Comparison of ENCODE assay signal across 3 cellular contexts in genomic region chr13:34779171-34779570, GRCh38.
TF ChIP-seq lines count a peak whose summit lies in the region.

No MANE protein-coding gene starts in this region.

TF ChIP-seq in SK-N-SH, 30 proteins besides CTCF, POLR2A, EP300 and RAD21:
- no peak for TF ChIP-seq GATA2 (CRISPR knock-in tag; IDR thresholded peaks at IDR 0.05)
- TF ChIP-seq RXRA (IDR thresholded peaks at IDR 0.05; ENCODE audit: borderline replicate concordance, low read depth) = no peak
- TF ChIP-seq CHD2 (IDR thresholded peaks at IDR 0.05; ENCODE audit: low read length, partially characterized antibody) = no peak
- no peak for TF ChIP-seq MXI1 (IDR thresholded peaks at IDR 0.05; ENCODE audit: low read depth, low read length)
- no peak for TF ChIP-seq NRF1 (IDR thresholded peaks at IDR 0.05; ENCODE audit: low read depth, low read length)
- TF ChIP-seq YY1 (IDR thresholded peaks at IDR 0.05; ENCODE audit: low read depth) = no peak
- no peak for TF ChIP-seq SIN3A (IDR thresholded peaks at IDR 0.05; ENCODE audit: borderline replicate concordance, low read depth, low read length)

TF ChIP-seq in SK-N-SH treated with all-trans-retinoic acid at 6 μM for 48 hours, 23 proteins besides CTCF, POLR2A, EP300 and RAD21:
- TF ChIP-seq PPARA (CRISPR knock-in tag; IDR thresholded peaks at IDR 0.05; ENCODE audit: borderline replicate concordance) = no peak
- TF ChIP-seq, protein P1, sequence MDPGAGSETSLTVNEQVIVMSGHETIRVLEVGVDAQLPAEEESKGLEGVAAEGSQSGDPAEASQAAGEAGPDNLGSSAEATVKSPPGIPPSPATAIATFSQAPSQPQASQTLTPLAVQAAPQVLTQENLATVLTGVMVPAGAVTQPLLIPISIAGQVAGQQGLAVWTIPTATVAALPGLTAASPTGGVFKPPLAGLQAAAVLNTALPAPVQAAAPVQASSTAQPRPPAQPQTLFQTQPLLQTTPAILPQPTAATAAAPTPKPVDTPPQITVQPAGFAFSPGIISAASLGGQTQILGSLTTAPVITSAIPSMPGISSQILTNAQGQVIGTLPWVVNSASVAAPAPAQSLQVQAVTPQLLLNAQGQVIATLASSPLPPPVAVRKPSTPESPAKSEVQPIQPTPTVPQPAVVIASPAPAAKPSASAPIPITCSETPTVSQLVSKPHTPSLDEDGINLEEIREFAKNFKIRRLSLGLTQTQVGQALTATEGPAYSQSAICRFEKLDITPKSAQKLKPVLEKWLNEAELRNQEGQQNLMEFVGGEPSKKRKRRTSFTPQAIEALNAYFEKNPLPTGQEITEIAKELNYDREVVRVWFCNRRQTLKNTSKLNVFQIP (CRISPR knock-in tag; IDR thresholded peaks at IDR 0.05; ENCODE audit: borderline replicate concordance, low read depth) = no peak
- TF ChIP-seq, protein P2, sequence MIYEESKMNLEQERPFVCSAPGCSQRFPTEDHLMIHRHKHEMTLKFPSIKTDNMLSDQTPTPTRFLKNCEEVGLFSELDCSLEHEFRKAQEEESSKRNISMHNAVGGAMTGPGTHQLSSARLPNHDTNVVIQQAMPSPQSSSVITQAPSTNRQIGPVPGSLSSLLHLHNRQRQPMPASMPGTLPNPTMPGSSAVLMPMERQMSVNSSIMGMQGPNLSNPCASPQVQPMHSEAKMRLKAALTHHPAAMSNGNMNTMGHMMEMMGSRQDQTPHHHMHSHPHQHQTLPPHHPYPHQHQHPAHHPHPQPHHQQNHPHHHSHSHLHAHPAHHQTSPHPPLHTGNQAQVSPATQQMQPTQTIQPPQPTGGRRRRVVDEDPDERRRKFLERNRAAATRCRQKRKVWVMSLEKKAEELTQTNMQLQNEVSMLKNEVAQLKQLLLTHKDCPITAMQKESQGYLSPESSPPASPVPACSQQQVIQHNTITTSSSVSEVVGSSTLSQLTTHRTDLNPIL (CRISPR knock-in tag; IDR thresholded peaks at IDR 0.05; ENCODE audit: low read depth) = no peak
- TF ChIP-seq ZNF8 (CRISPR knock-in tag; IDR thresholded peaks at IDR 0.05) = no peak
- TF ChIP-seq ESRRG (CRISPR knock-in tag; IDR thresholded peaks at IDR 0.05) = no peak
- TF ChIP-seq CSDC2 (CRISPR knock-in tag; IDR thresholded peaks at IDR 0.05) = no peak
- no peak for TF ChIP-seq ARNTL (CRISPR knock-in tag; IDR thresholded peaks at IDR 0.05; ENCODE audit: borderline replicate concordance, low read depth)
- no peak for TF ChIP-seq ZNF70 (CRISPR knock-in tag; IDR thresholded peaks at IDR 0.05)
- TF ChIP-seq RARB (CRISPR knock-in tag; IDR thresholded peaks at IDR 0.05) = no peak
- TF ChIP-seq PATZ1 (CRISPR knock-in tag; IDR thresholded peaks at IDR 0.05; ENCODE audit: borderline replicate concordance) = no peak
- TF ChIP-seq ZNF565 (CRISPR knock-in tag; conservative IDR thresholded peaks at IDR 0.05; ENCODE audit: low read depth) = no peak
- no peak for TF ChIP-seq TSHZ2 (CRISPR knock-in tag; IDR thresholded peaks at IDR 0.05)
- no peak for TF ChIP-seq GLIS3 (CRISPR knock-in tag; IDR thresholded peaks at IDR 0.05)

TF ChIP-seq in H1, 55 proteins besides CTCF, POLR2A, EP300 and RAD21:
- TF ChIP-seq TBP (IDR thresholded peaks at IDR 0.05; ENCODE audit: low read depth, low read length) = no peak
- TF ChIP-seq KDM1A (IDR thresholded peaks at IDR 0.05; ENCODE audit: borderline replicate concordance, low read length) = no peak
- TF ChIP-seq, protein P3, sequence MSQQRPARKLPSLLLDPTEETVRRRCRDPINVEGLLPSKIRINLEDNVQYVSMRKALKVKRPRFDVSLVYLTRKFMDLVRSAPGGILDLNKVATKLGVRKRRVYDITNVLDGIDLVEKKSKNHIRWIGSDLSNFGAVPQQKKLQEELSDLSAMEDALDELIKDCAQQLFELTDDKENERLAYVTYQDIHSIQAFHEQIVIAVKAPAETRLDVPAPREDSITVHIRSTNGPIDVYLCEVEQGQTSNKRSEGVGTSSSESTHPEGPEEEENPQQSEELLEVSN (IDR thresholded peaks at IDR 0.05) = no peak
- TF ChIP-seq SIN3A (conservative IDR thresholded peaks at IDR 0.05 in 1 of 2, IDR thresholded peaks at IDR 0.05 in 1 of 2; ENCODE audit: low read depth in 1 of 2, low read length in 2 of 2) = no peak
- TF ChIP-seq RNF2 (IDR thresholded peaks at IDR 0.05; ENCODE audit: borderline replicate concordance, low read depth, low read length, missing control alignments, poor library complexity, severe bottlenecking) = no peak
- TF ChIP-seq HDAC2 (IDR thresholded peaks at IDR 0.05; ENCODE audit: borderline replicate concordance in 1 of 2, low read depth in 2 of 2, low read length in 2 of 2) = no peak
- TF ChIP-seq BCL11A (IDR thresholded peaks at IDR 0.05; ENCODE audit: low read depth in 2 of 2, low read length in 2 of 2) = no peak
- no peak for TF ChIP-seq RBBP5 (IDR thresholded peaks at IDR 0.05; ENCODE audit: borderline replicate concordance, low read depth, low read length)
- no peak for TF ChIP-seq CHD1 (IDR thresholded peaks at IDR 0.05; ENCODE audit: low read depth, low read length)
- TF ChIP-seq JUND (IDR thresholded peaks at IDR 0.05; ENCODE audit: low read length) = no peak
- no peak for TF ChIP-seq SP2 (IDR thresholded peaks at IDR 0.05; ENCODE audit: low read length)
- no peak for TF ChIP-seq GTF2F1 (IDR thresholded peaks at IDR 0.05; ENCODE audit: borderline replicate concordance, low read depth, low read length)
- TF ChIP-seq TAF7 (optimal IDR thresholded peaks at IDR 0.05; ENCODE audit: borderline replicate concordance, low read depth, low read length) = no peak
- TF ChIP-seq KDM5A (IDR thresholded peaks at IDR 0.05; ENCODE audit: low read length) = no peak
- TF ChIP-seq SIRT6 (IDR thresholded peaks at IDR 0.05; ENCODE audit: low read length) = no peak
- TF ChIP-seq CBX8 (IDR thresholded peaks at IDR 0.05; ENCODE audit: borderline replicate concordance, low read depth, low read length) = no peak
